8 cellular contexts compared by ENCODE assay signal in genomic region chr19:38932425-38933179, GRCh38.
DNase-seq lines count a peak whose midpoint lies in the region; ATAC-seq and TF ChIP-seq lines count a peak whose summit lies in the region.

No MANE protein-coding gene starts in this region.

- no peak overlapping the region for H3K27ac Mint-ChIP-seq in nephron progenitor cell

- no peak overlapping the region for H2AFZ ChIP-seq in ACC112 (ENCODE audit: low read length, unreplicated experiment)

- no peak overlapping the region for H3K27ac ChIP-seq in ACC112 (ENCODE audit: low read depth, low read length)

- H3K27me3 ChIP-seq in ACC112 (ENCODE audit: insufficient read depth, low read length): no peaks in the 10 kb centered on the region

- H3K27me3 Mint-ChIP-seq in nephron progenitor cell (ENCODE audit: low read depth, poor library complexity): peaks cover 12% of the 10 kb centered on the region

- H3K4me3 ChIP-seq in ACC112 (ENCODE audit: low read depth, low read length): peak overlapping the region; percentile 94; the same call in 1 of the 2 replicates
- no peak overlapping the region for H3K4me3 ChIP-seq in cardiac fibroblast (replicated peaks in 1 of 2; ENCODE audit: low read depth in 2 of 2, low read length in 2 of 2)

- H3K4me1 Mint-ChIP-seq in nephron progenitor cell: peaks cover 26% of the 10 kb centered on the region

- H3K4me1 ChIP-seq in ACC112 (ENCODE audit: control insufficient read depth, insufficient read depth, low read length, unreplicated experiment): peaks cover 7% of the 10 kb centered on the region

- H3K36me3 Mint-ChIP-seq in nephron progenitor cell (ENCODE audit: low read depth): peaks cover 64% of the 10 kb centered on the region

- peaks cover 38% of the 10 kb centered on the region for H3K9me3 Mint-ChIP-seq in nephron progenitor cell

- DNase-seq in ELR (ENCODE audit: low read depth): peak; percentile 55
- DNase-seq in OCI-M1 (lab: John Stamatoyannopoulos, UW): peak; percentile 54
- peak; percentile 64 for DNase-seq in cardiac fibroblast (ENCODE audit: low read depth in 2 of 2)
- no peak for DNase-seq in nephron progenitor cell
- DNase-seq in cortex of kidney (lab: John Stamatoyannopoulos, UW): no peak
- DNase-seq in NOMO-1 treated with DMSO at 0.1 percent for 48 hours (lab: John Stamatoyannopoulos, UW; ENCODE audit: unreplicated experiment): no peak

- peak overlapping the region; percentile 66 for H3K4me3 Mint-ChIP-seq in nephron progenitor cell

- TF ChIP-seq CTCF in cardiac fibroblast (IDR thresholded peaks at IDR 0.05; ENCODE audit: low read depth, low read length) (peak; percentile 36), nephron progenitor cell (IDR thresholded peaks at IDR 0.05) (peak; percentile 22)

- peaks cover 17% of the 10 kb centered on the region for H3K79me2 ChIP-seq in ACC112 (ENCODE audit: control insufficient read depth, insufficient read depth, low read length, unreplicated experiment)

- no peak for ATAC-seq in HG02759 (IDR thresholded peaks at IDR 0.05; ENCODE audit: unreplicated experiment)

- no peaks in the 10 kb centered on the region for H3K36me3 ChIP-seq in ACC112 (ENCODE audit: insufficient read depth, low read length)

Comparison
In these comparisons a context has a peak if more than half of its experiments do, and no peak if none do; other contexts are left out.
1. DNase-seq: peak in ELR (single experiment), OCI-M1 (single experiment) and cardiac fibroblast (2 of 2); none in nephron progenitor cell (single experiment), cortex of kidney (single experiment) and NOMO-1 treated with DMSO at 0.1 percent for 48 hours (single experiment).